Comparison of ENCODE assay signal across 16 cellular contexts in the genomic region with DNA sequence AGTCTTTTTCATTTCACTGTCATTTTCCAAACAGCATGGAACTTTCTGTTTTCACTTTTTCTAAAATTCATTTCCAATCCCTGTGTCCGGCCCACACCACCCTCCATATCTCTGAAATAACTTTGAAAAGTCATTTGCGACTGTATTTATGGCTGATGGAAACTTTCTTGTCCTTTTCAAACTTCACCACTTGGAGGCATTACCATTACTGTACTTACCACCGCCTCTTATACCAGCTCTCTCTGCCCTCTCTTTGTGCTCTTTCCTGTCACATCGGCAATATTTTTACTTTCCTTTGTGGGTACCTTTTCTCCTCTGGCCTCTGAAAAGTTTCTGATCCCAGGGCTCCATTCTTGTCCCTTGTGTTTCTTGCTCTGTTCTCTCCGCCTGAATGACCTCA. TPM values are rescaled to one million over a fixed set of nuclear protein-coding genes. Genes with fewer than 3 reads are reported as not detected.
A peak's percentile ranks its signal among the peaks of the same experiment; 100 is the strongest.
DNase-seq lines count a peak whose midpoint lies in the region; ATAC-seq, FAIRE-seq and TF ChIP-seq lines count a peak whose summit lies in the region.
"Had no signal": no experiment of that assay in that cellular context is flagged by ENCODE, and none has a peak within 500 bp of the region (broad histone marks: within the 10 kb centered on the region; RNA-seq: fewer than 3 reads in every experiment).

No MANE protein-coding gene starts in this region.

- no peak overlapping the region for H3K4me2 ChIP-seq in GM12878 (ENCODE audit: control insufficient read depth, insufficient read depth)

- RAD21 ChIA-PET in GM12878 (lab: Charles Lee; ENCODE audit: unreplicated experiment), result no interaction called here

- no TSS peak for BruUV-seq in GM12878 (replicated peaks; lab: Mats Ljungman, UMichigan)

- under 1% methylated on average over 5 of the region's 5 CpGs for WGBS in GM12878 (ENCODE audit: insufficient coverage, insufficient replicate concordance, low lambda C conversion rate, missing lambda C conversion rate)
- 83 to 89% (median 83%) methylated on average over 5 of the region's 5 CpGs for WGBS in psoas muscle, 3 donors

- H2AFZ ChIP-seq in GM12878 (ENCODE audit: control insufficient read depth, low read depth, low read length), result no peak overlapping the region

- no peaks in the 10 kb centered on the region for H3K79me2 ChIP-seq in GM12878 (ENCODE audit: control insufficient read depth, insufficient read depth, low read length)

- H3K4me1 Mint-ChIP-seq in activated CD4-positive, alpha-beta T cell treated with anti-CD3 and anti-CD28 coated beads, Interleukin-2, amount 10 ng/mL, durations not matched to agents 7 days and 5 days, result peaks cover 48% of the 10 kb centered on the region
- peaks cover 5 to 8% of the 10 kb centered on the region in 2 donors for H3K4me1 Mint-ChIP-seq in stimulated activated naive B cell treated with anti-CD40 and anti-IgM and Interleukin-4, amounts not matched to agents 10 μg/mL and 1 μg/mL and 100 μg/mL, for 72 hours
- H3K4me1 Mint-ChIP-seq in mesothelial cell of epicardium, result peaks cover 5% of the 10 kb centered on the region

- peak overlapping the region; percentile 39 for H3K4me3 Mint-ChIP-seq in activated CD4-positive, alpha-beta T cell treated with anti-CD3 and anti-CD28 coated beads, Interleukin-2, amount 10 ng/mL, durations not matched to agents 7 days and 5 days
- H3K4me3 Mint-ChIP-seq in stimulated activated naive B cell treated with anti-CD40 and anti-IgM and Interleukin-4, amounts not matched to agents 10 μg/mL and 1 μg/mL and 100 μg/mL, for 72 hours, result no peak overlapping the region
- no peak overlapping the region for H3K4me3 Mint-ChIP-seq in mesothelial cell of epicardium

- H4K20me1 ChIP-seq in GM12878 (ENCODE audit: control insufficient read depth, insufficient read depth), result no peaks in the 10 kb centered on the region

- peak overlapping the region; percentile 68 for H3K27ac Mint-ChIP-seq in activated CD4-positive, alpha-beta T cell treated with anti-CD3 and anti-CD28 coated beads, Interleukin-2, amount 10 ng/mL, durations not matched to agents 7 days and 5 days
- H3K27ac Mint-ChIP-seq in stimulated activated naive B cell treated with anti-CD40 and anti-IgM and Interleukin-4, amounts not matched to agents 10 μg/mL and 1 μg/mL and 100 μg/mL, for 72 hours, result no peak overlapping the region
- no peak overlapping the region for H3K27ac Mint-ChIP-seq in mesothelial cell of epicardium

- intact Hi-C loops in GM12878 (cut with micrococcal nuclease; ENCODE audit: unreplicated experiment), result no loop called here
- intact Hi-C loops in psoas muscle (cut with DNase I), result no loop called here

- H3K4me3 ChIP-seq in GM12878, result no peak overlapping the region
- H3K4me3 ChIP-seq in psoas muscle, result no peak overlapping the region
- H3K4me3 ChIP-seq: right atrium auricular region, thoracic aorta had no signal

- peaks cover 31% of the 10 kb centered on the region for H3K36me3 Mint-ChIP-seq in activated CD4-positive, alpha-beta T cell treated with anti-CD3 and anti-CD28 coated beads, Interleukin-2, amount 10 ng/mL, durations not matched to agents 7 days and 5 days (ENCODE audit: low read depth)
- no peaks in the 10 kb centered on the region for H3K36me3 Mint-ChIP-seq in stimulated activated naive B cell treated with anti-CD40 and anti-IgM and Interleukin-4, amounts not matched to agents 10 μg/mL and 1 μg/mL and 100 μg/mL, for 72 hours
- no peaks in the 10 kb centered on the region for H3K36me3 Mint-ChIP-seq in mesothelial cell of epicardium

- no peak for TF ChIP-seq EP300 in GM12878 (IDR thresholded peaks at IDR 0.05; ENCODE audit: borderline replicate concordance in 1 of 2, control insufficient read depth in 1 of 2, low read depth in 2 of 2, low read length in 2 of 2)

- no peaks in the 10 kb centered on the region for H3K36me3 ChIP-seq in GM12878 (ENCODE audit: control insufficient read depth in 2 of 2, insufficient read depth in 2 of 2, low read length in 1 of 2)
- H3K36me3 ChIP-seq in psoas muscle (ENCODE audit: insufficient read depth in 1 of 2, low read depth in 1 of 2), result no peaks in the 10 kb centered on the region
- H3K36me3 ChIP-seq: right atrium auricular region, thoracic aorta had no signal

- H3K9ac ChIP-seq in GM12878 (ENCODE audit: control insufficient read depth, insufficient read depth, low read length), result no peak overlapping the region

- no peak for TF ChIP-seq POLR2A in GM12878 (IDR thresholded peaks at IDR 0.05; ENCODE audit: low read depth, low read length)

- peak in 1 of 3 experiments; percentile 15; a peak in 1 of 6 replicates for TF ChIP-seq CTCF in GM12878 (IDR thresholded peaks at IDR 0.05 in 2 of 3, conservative IDR thresholded peaks at IDR 0.05 in 1 of 3; ENCODE audit: control insufficient read depth in 2 of 3, extremely low read depth in 1 of 3, insufficient read depth in 1 of 3, low read depth in 3 of 3, low read length in 3 of 3)
- no peak for TF ChIP-seq CTCF in mesothelial cell of epicardium (IDR thresholded peaks at IDR 0.05; ENCODE audit: unreplicated experiment)
- TF ChIP-seq CTCF in psoas muscle (IDR thresholded peaks at IDR 0.05), result no peak

- in situ Hi-C loops in GM12878 (cut with MboI), result no loop called here

- peaks cover 27% of the 10 kb centered on the region for H3K9me3 Mint-ChIP-seq in activated CD4-positive, alpha-beta T cell treated with anti-CD3 and anti-CD28 coated beads, Interleukin-2, amount 10 ng/mL, durations not matched to agents 7 days and 5 days
- peaks cover 4% of the 10 kb centered on the region in 2 donors for H3K9me3 Mint-ChIP-seq in stimulated activated naive B cell treated with anti-CD40 and anti-IgM and Interleukin-4, amounts not matched to agents 10 μg/mL and 1 μg/mL and 100 μg/mL, for 72 hours
- H3K9me3 Mint-ChIP-seq in mesothelial cell of epicardium, result peaks cover 5% of the 10 kb centered on the region

- 0 out of 2 replicates have a peak, but pooled peaks have one; percentile 2 for TF ChIP-seq RAD21 in GM12878 (IDR thresholded peaks at IDR 0.05; ENCODE audit: insufficient read depth, low read depth, low read length)

- H3K4me1 ChIP-seq in GM12878 (ENCODE audit: control insufficient read depth, insufficient read depth, low read length) (no peaks in the 10 kb centered on the region), psoas muscle (peaks cover 4% of the 10 kb centered on the region)
- H3K4me1 ChIP-seq: right atrium auricular region had no signal

- peak; percentile 74 for ATAC-seq in GM12878
- ATAC-seq in stimulated activated naive B cell treated with anti-CD40 and anti-IgM and Interleukin-4, amounts not matched to agents 10 μg/mL and 1 μg/mL and 100 μg/mL, for 72 hours (replicated peaks), result peak; percentile 63 to 64
- ATAC-seq in GM19324 (IDR thresholded peaks at IDR 0.05; ENCODE audit: low FRiP score, unreplicated experiment), result no peak
- ATAC-seq in psoas muscle, result no peak
- ATAC-seq: Right ventricle myocardium inferior had no signal

- FAIRE-seq in GM12878 (lab: Jason Lieb, UNC), result peak; percentile 23

- H3K27ac ChIP-seq in GM12878 (ENCODE audit: control insufficient read depth, insufficient read depth) (no peak overlapping the region), psoas muscle (no peak overlapping the region)
- H3K27ac ChIP-seq: right atrium auricular region, thoracic aorta had no signal

- SMC1A ChIA-PET in GM12878 (lab: Charles Lee; ENCODE audit: uncharacterized antibody, unreplicated experiment), result interaction anchor here (1.4 kb wide), 1 partner anchor 31 kb away, joined by 5 read pairs; no protein-coding TSS in a partner anchor

- POLR2A ChIA-PET in activated CD4-positive, alpha-beta T cell treated with anti-CD3 and anti-CD28 coated beads, Interleukin-2, amount 10 ng/mL, durations not matched to agents 7 days and 5 days (lab: Charles Lee), result no interaction called here
- POLR2A ChIA-PET in GM12878 (lab: Charles Lee), result no interaction called here

- peaks cover 2% of the 10 kb centered on the region for H3K27me3 Mint-ChIP-seq in activated CD4-positive, alpha-beta T cell treated with anti-CD3 and anti-CD28 coated beads, Interleukin-2, amount 10 ng/mL, durations not matched to agents 7 days and 5 days
- peaks cover 29 to 39% of the 10 kb centered on the region in 2 donors for H3K27me3 Mint-ChIP-seq in stimulated activated naive B cell treated with anti-CD40 and anti-IgM and Interleukin-4, amounts not matched to agents 10 μg/mL and 1 μg/mL and 100 μg/mL, for 72 hours
- H3K27me3 Mint-ChIP-seq in mesothelial cell of epicardium (ENCODE audit: low read depth), result peaks cover 9% of the 10 kb centered on the region

- no peak for DNase-seq in activated CD4-positive, alpha-beta T cell treated with anti-CD3 and anti-CD28 coated beads, Interleukin-2, amount 10 ng/mL, durations not matched to agents 7 days and 5 days
- DNase-seq in activated CD4-positive, alpha-beta T cell treated with anti-CD3 and anti-CD28 coated beads, Interleukin-2, amount 50 U/mL, for 1 hour, result no peak
- DNase-seq in NOMO-1 treated with DMSO at 0.1 percent for 48 hours (lab: John Stamatoyannopoulos, UW; ENCODE audit: unreplicated experiment) (peak; percentile 36), GM12878 (ENCODE audit: low read depth, low spot score) (no peak), mesothelial cell of epicardium (ENCODE audit: low spot score in 2 of 2, unreplicated experiment in 2 of 2) (no peak), psoas muscle (no peak)
- no peak for DNase-seq in stimulated activated naive B cell treated with anti-CD40 and anti-IgM and Interleukin-4, amounts not matched to agents 10 μg/mL and 1 μg/mL and 100 μg/mL, for 72 hours
- DNase-seq: Calu3; central memory CD4-positive, alpha-beta T cell; GF-D8; mammary epithelial cell; NCI-H748 treated with DMSO at 0.1 percent for 48 hours had no signal

- CTCF ChIA-PET in activated CD4-positive, alpha-beta T cell treated with anti-CD3 and anti-CD28 coated beads, Interleukin-2, amount 10 ng/mL, durations not matched to agents 7 days and 5 days (lab: Charles Lee), result interaction anchor here (1.2 to 1.4 kb wide), 4 partner anchors 8 to 31 kb away, joined by 3 to 4 read pairs (median 3); no protein-coding TSS in a partner anchor
- CTCF ChIA-PET in GM12878 (lab: Yijun Ruan, JAX), result no interaction called here

- H3K9me3 ChIP-seq in GM12878 (replicated peaks; ENCODE audit: control insufficient read depth, insufficient read depth, low read length) (no peaks in the 10 kb centered on the region), psoas muscle (no peaks in the 10 kb centered on the region)
- H3K9me3 ChIP-seq: thoracic aorta had no signal

- peaks cover 0 to 1% of the 10 kb centered on the region in 2 experiments; a peak in 2 of 4 replicates for H3K27me3 ChIP-seq in GM12878 (replicated peaks in 1 of 2; ENCODE audit: control insufficient read depth in 2 of 2, insufficient read depth in 2 of 2, low read length in 1 of 2)
- H3K27me3 ChIP-seq in psoas muscle (ENCODE audit: insufficient read depth in 3 of 3, low read length in 2 of 3), result no peaks in the 10 kb centered on the region
- H3K27me3 ChIP-seq: right atrium auricular region had no signal

RNA-seq across cellular contexts. Expression of gene IL1RL1, which starts 39.5 kb away (rescaled TPM):
- total RNA-seq in activated CD4-positive, alpha-beta T cell treated with anti-CD3 and anti-CD28 coated beads, Interleukin-2, amount 10 ng/mL, durations not matched to agents 7 days and 5 days, result under 1 TPM in 1 of 2 experiments, not detected in 1; 0.12 TPM
- total RNA-seq in GM12878 (2013; cell fraction: nucleolus; rRNA removed), result not detected in 2 replicates
- not detected in 2 replicates for total RNA-seq in GM12878 (2014; rRNA removed)
- total RNA-seq in GM12878 (2014; rRNA removed; fragmentation: Illumina TruSeq; extraction: Trizol), result not detected in 2 replicates
- total RNA-seq in GM12878 (2021), result 0.18 TPM in 1 of 2 replicates, not detected in the other
- polyA plus RNA-seq in GM12878 (2011; ENCODE audit: low read depth), result not detected
- polyA plus RNA-seq in GM12878 (2011; rRNA removed), result 0.06 and 0.08 TPM in 2 replicates
- polyA plus RNA-seq in GM12878 (2011; cell fraction: cytosol; rRNA removed), result 0.02 and 0.06 TPM in 2 replicates
- polyA plus RNA-seq in GM12878 (2011; cell fraction: nucleus; rRNA removed), result 0.09 and 0.16 TPM in 2 replicates
- not detected in 2 replicates for polyA plus RNA-seq in GM12878 (2012)
- polyA plus RNA-seq in GM12878 (2014; fragmentation: Illumina TruSeq; extraction: Trizol), result not detected in 2 replicates
- polyA plus RNA-seq in GM12878 (2014; fragmentation: Nextera tagmentation; extraction: Ambion mirVana), result not detected
- not detected in 2 replicates for polyA plus RNA-seq in GM12878 (2014; rRNA removed)
- not detected for polyA plus RNA-seq in GM12878 (2016; fragmentation: Nextera tagmentation; extraction: Ambion mirVana)
- 0.07 TPM in 1 of 2 replicates, not detected in the other for polyA minus RNA-seq in GM12878 (2011; rRNA and poly(A)+ RNA removed)
- polyA minus RNA-seq in GM12878 (2011; cell fraction: cytosol; rRNA and poly(A)+ RNA removed), result not detected in 2 replicates
- not detected in 2 replicates for polyA minus RNA-seq in GM12878 (2011; cell fraction: nucleus; rRNA and poly(A)+ RNA removed)
- 0.09 to 0.18 TPM in 2 of 3 replicates, not detected in the other for total RNA-seq in mesothelial cell of epicardium
- total RNA-seq in psoas muscle, result 10 to 100 TPM in 1 of 4 donors, 1 to 10 TPM in 2, under 1 TPM in 1; 0.43 to 10.4 (median 3.2) TPM
- polyA plus RNA-seq in psoas muscle, result 10 to 100 TPM in 1 of 3 donors, 1 to 10 TPM in 1, under 1 TPM in 1; 0.48 to 13.1 (median 2.9) TPM
- total RNA-seq: Calu3 had no signal

Comparison
In these comparisons a context has a peak if more than half of its experiments do, and no peak if none do; other contexts are left out.
1. ATAC-seq: peak in GM12878 (single experiment) and stimulated activated naive B cell treated with anti-CD40 and anti-IgM and Interleukin-4, amounts not matched to agents 10 μg/mL and 1 μg/mL and 100 μg/mL, for 72 hours (2 of 2); none in GM19324 (single experiment) and psoas muscle (0 of 4).